25 cellular contexts compared by ENCODE assay signal in the genomic region with DNA sequence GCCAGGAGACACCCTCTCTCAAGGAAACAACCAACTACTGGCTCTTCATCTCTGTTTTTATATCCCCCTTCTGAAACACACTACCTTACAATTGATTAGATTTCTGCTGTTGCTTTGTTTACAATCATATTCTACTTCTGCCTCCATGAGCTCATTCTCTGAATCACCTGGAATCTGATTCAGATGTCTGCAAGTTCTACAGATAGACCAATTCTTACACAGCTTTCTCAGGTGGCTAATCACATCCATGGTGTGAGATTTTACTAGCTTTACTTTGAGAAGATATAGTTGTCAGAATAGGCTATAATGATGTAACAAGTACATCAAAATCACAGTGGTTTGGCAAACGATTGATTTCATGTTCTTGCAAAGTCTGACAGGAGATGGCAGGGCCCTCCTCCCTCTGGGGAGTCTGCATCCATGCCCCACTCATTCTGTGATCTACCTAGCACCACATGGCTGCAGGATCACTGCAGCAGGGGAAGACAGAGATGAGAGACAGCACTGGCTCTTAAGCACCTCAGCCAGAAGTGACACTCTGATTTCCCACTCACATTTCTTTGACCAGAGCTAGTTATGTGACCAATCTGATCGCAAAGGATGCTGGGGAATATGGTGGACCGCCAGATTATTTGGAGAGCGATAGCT.
A peak's percentile ranks its signal among the peaks of the same experiment; 100 is the strongest.
DNase-seq lines count a peak whose midpoint lies in the region; ATAC-seq, FAIRE-seq and TF ChIP-seq lines count a peak whose summit lies in the region.
"Had no signal": no experiment of that assay in that cellular context is flagged by ENCODE, and none has a peak within 500 bp of the region (broad histone marks: within the 10 kb centered on the region; RNA-seq: fewer than 3 reads in every experiment).

No MANE protein-coding gene starts in this region.

- no peak overlapping the region for H3K4me3 ChIP-seq in mammary epithelial cell (replicated peaks in 1 of 3; ENCODE audit: insufficient read depth in 1 of 3, low read depth in 2 of 3, low read length in 3 of 3)
- H3K4me3 ChIP-seq in breast epithelium, result no peak overlapping the region
- H3K4me3 ChIP-seq in bronchial epithelial cell (ENCODE audit: low read depth, low read length), result no peak overlapping the region
- no peak overlapping the region for H3K4me3 ChIP-seq in testis
- H3K4me3 ChIP-seq: BLaER1, gastroesophageal sphincter, lower lobe of right lung, psoas muscle, sigmoid colon, upper lobe of left lung had no signal

- no peak overlapping the region for H3K4me2 ChIP-seq in mammary epithelial cell (ENCODE audit: insufficient read depth, low read depth, low read length)
- H3K4me2 ChIP-seq: BLaER1 had no signal

- TF ChIP-seq CTCF in mammary epithelial cell (conservative IDR thresholded peaks at IDR 0.05 in 1 of 2, IDR thresholded peaks at IDR 0.05 in 1 of 2; ENCODE audit: extremely low read depth in 1 of 2, insufficient read depth in 1 of 2, low read depth in 1 of 2, low read length in 2 of 2) (no peak), breast epithelium (IDR thresholded peaks at IDR 0.05) (no peak), bronchial epithelial cell (IDR thresholded peaks at IDR 0.05; ENCODE audit: insufficient read depth, low read length, severe bottlenecking) (no peak), testis (IDR thresholded peaks at IDR 0.05) (no peak)

- 75% methylated on average over 4 of the region's 4 CpGs for WGBS in mammary epithelial cell (ENCODE audit: low coverage, missing lambda C conversion rate)
- 87 to 93% methylated on average over 4 of the region's 4 CpGs for WGBS in testis, 2 donors

- no peak overlapping the region for H3K27ac Mint-ChIP-seq in stimulated activated effector memory CD8-positive, alpha-beta T cell treated with anti-CD3 and anti-CD28 coated beads, Interleukin-12 subunit alpha, Interleukin-12 subunit beta, amount 100 ng/mL, for 72 hours
- H3K27ac Mint-ChIP-seq: natural killer cell treated with Interleukin-12 subunit alpha and Interleukin-12 subunit beta and Interleukin-15 and Interleukin-18, amount 100 ng/mL, for 72 hours had no signal

- H3K36me3 ChIP-seq in mammary epithelial cell (ENCODE audit: insufficient read depth, low read length), result no peaks in the 10 kb centered on the region
- H3K36me3 ChIP-seq in breast epithelium, result no peaks in the 10 kb centered on the region
- no peaks in the 10 kb centered on the region for H3K36me3 ChIP-seq in bronchial epithelial cell (ENCODE audit: control insufficient read depth, insufficient read depth, low read length)
- H3K36me3 ChIP-seq in testis (ENCODE audit: low read depth, missing control alignments), result no peaks in the 10 kb centered on the region
- H3K36me3 ChIP-seq: BLaER1, gastroesophageal sphincter, lower lobe of right lung, sigmoid colon, upper lobe of left lung had no signal

- peak overlapping the region; percentile 30 for H2AFZ ChIP-seq in mammary epithelial cell (ENCODE audit: low read depth, low read length)

- no peaks in the 10 kb centered on the region for H3K27me3 ChIP-seq in mammary epithelial cell (ENCODE audit: insufficient read depth, low read length)
- no peaks in the 10 kb centered on the region for H3K27me3 ChIP-seq in breast epithelium
- H3K27me3 ChIP-seq in bronchial epithelial cell (ENCODE audit: control insufficient read depth, insufficient read depth, low read length), result no peaks in the 10 kb centered on the region
- no peaks in the 10 kb centered on the region for H3K27me3 ChIP-seq in testis
- H3K27me3 ChIP-seq: BLaER1, gastroesophageal sphincter, sigmoid colon, upper lobe of left lung had no signal

- CTCF ChIA-PET in mammary epithelial cell (lab: Charles Lee; ENCODE audit: low non-redundant PET), result no interaction called here

- H3K27ac ChIP-seq in mammary epithelial cell (ENCODE audit: insufficient read depth, low read depth, low read length) (no peak overlapping the region), breast epithelium (no peak overlapping the region), testis (no peak overlapping the region)
- H3K27ac ChIP-seq: BLaER1, gastroesophageal sphincter, lower lobe of right lung, psoas muscle, sigmoid colon, upper lobe of left lung had no signal

- H3K4me1 ChIP-seq in mammary epithelial cell (ENCODE audit: insufficient read depth, low read length) (no peaks in the 10 kb centered on the region), breast epithelium (no peaks in the 10 kb centered on the region), testis (no peaks in the 10 kb centered on the region)
- H3K4me1 ChIP-seq: gastroesophageal sphincter, psoas muscle, sigmoid colon, upper lobe of left lung had no signal

- TF ChIP-seq POLR2A in breast epithelium (IDR thresholded peaks at IDR 0.05) (no peak), testis (IDR thresholded peaks at IDR 0.05) (no peak)

- intact Hi-C loops in mammary epithelial cell (cut with micrococcal nuclease) (no loop called here), breast epithelium (cut with DNase I; ENCODE audit: low total_unique reads) (no loop called here), testis (cut with DNase I; ENCODE audit: low total_unique reads) (no loop called here)

- peak; percentile 43 for DNase-seq in mammary epithelial cell
- no peak for DNase-seq in breast epithelium (ENCODE audit: low spot score in 2 of 2)
- no peak for DNase-seq in GM18507 (ENCODE audit: extremely low spot score, insufficient read length, low read depth)
- DNase-seq in bronchial epithelial cell (ENCODE audit: low read depth), result peak; percentile 81
- no peak for DNase-seq in stimulated activated effector memory CD8-positive, alpha-beta T cell treated with anti-CD3 and anti-CD28 coated beads, Interleukin-12 subunit alpha, Interleukin-12 subunit beta, amount 100 ng/mL, for 72 hours (ENCODE audit: low spot score in 2 of 2)
- DNase-seq in testis, result no peak
- DNase-seq in NCI-H1105 (lab: John Stamatoyannopoulos, UW), result no peak
- DNase-seq: activated CD4-positive, alpha-beta T cell treated with anti-CD3 and anti-CD28 coated beads for 1 hour; amygdala; Kasumi-1; lower lobe of right lung; NCI-H1436; NCI-H2081; NCI-H2227 treated with DMSO at 0.1 percent for 48 hours; NCI-H526 treated with DMSO at 0.1 percent for 48 hours; NK-92 treated with Interleukin-12 subunit alpha and Interleukin-12 subunit beta, amount 100 ng/mL, for 24 hours; psoas muscle; Right ventricle myocardium superior; sigmoid colon; stimulated activated CD4-positive, alpha-beta T cell treated with anti-CD3 and anti-CD28 coated beads, Interleukin-12 subunit alpha, Interleukin-12 subunit beta, amount 100 ng/mL, for 4 hours; stimulated activated CD4-positive, alpha-beta T cell treated with anti-CD3 and anti-CD28 coated beads, Interleukin-4, amount 100 ng/mL, for 1 hour; upper lobe of left lung had no signal

- peaks cover 14% of the 10 kb centered on the region for H3K4me1 Mint-ChIP-seq in stimulated activated effector memory CD8-positive, alpha-beta T cell treated with anti-CD3 and anti-CD28 coated beads, Interleukin-12 subunit alpha, Interleukin-12 subunit beta, amount 100 ng/mL, for 72 hours

- FAIRE-seq in GM18507 (lab: Jason Lieb, UNC) (peak; percentile 9), bronchial epithelial cell (lab: Jason Lieb, UNC) (no peak)

- H3K9me3 ChIP-seq in mammary epithelial cell (replicated peaks; ENCODE audit: insufficient read depth, low read length), result no peaks in the 10 kb centered on the region
- no peaks in the 10 kb centered on the region for H3K9me3 ChIP-seq in breast epithelium
- no peaks in the 10 kb centered on the region for H3K9me3 ChIP-seq in testis
- H3K9me3 ChIP-seq: gastroesophageal sphincter, lower lobe of right lung, psoas muscle, sigmoid colon, upper lobe of left lung had no signal

- dilution Hi-C loops in mammary epithelial cell (cut with HindIII; ENCODE audit: low sequenced_read_pairs), result no loop called here

- no peak overlapping the region for H3K4me3 Mint-ChIP-seq in stimulated activated effector memory CD8-positive, alpha-beta T cell treated with anti-CD3 and anti-CD28 coated beads, Interleukin-12 subunit alpha, Interleukin-12 subunit beta, amount 100 ng/mL, for 72 hours
- H3K4me3 Mint-ChIP-seq: natural killer cell treated with Interleukin-12 subunit alpha and Interleukin-12 subunit beta and Interleukin-15 and Interleukin-18, amount 100 ng/mL, for 72 hours had no signal

- H3K9ac ChIP-seq in mammary epithelial cell (ENCODE audit: insufficient read depth, low read length), result no peak overlapping the region
- H3K9ac ChIP-seq: BLaER1 had no signal

- H3K9me3 Mint-ChIP-seq in stimulated activated effector memory CD8-positive, alpha-beta T cell treated with anti-CD3 and anti-CD28 coated beads, Interleukin-12 subunit alpha, Interleukin-12 subunit beta, amount 100 ng/mL, for 72 hours, result peaks cover 3% of the 10 kb centered on the region
- H3K9me3 Mint-ChIP-seq: natural killer cell treated with Interleukin-12 subunit alpha and Interleukin-12 subunit beta and Interleukin-15 and Interleukin-18, amount 100 ng/mL, for 72 hours had no signal

- in situ Hi-C loops in mammary epithelial cell (cut with MboI; ENCODE audit: low sequenced_read_pairs in 2 of 2), result no loop called here

- no TSS peak for BruUV-seq in mammary epithelial cell (replicated peaks; lab: Mats Ljungman, UMichigan)

- no peaks in the 10 kb centered on the region for H3K36me3 Mint-ChIP-seq in stimulated activated effector memory CD8-positive, alpha-beta T cell treated with anti-CD3 and anti-CD28 coated beads, Interleukin-12 subunit alpha, Interleukin-12 subunit beta, amount 100 ng/mL, for 72 hours
- H3K36me3 Mint-ChIP-seq: natural killer cell treated with Interleukin-12 subunit alpha and Interleukin-12 subunit beta and Interleukin-15 and Interleukin-18, amount 100 ng/mL, for 72 hours had no signal

- ATAC-seq in stimulated activated effector memory CD8-positive, alpha-beta T cell treated with anti-CD3 and anti-CD28 coated beads, Interleukin-12 subunit alpha, Interleukin-12 subunit beta, amount 100 ng/mL, for 72 hours, result peak; percentile 83
- ATAC-seq: gastroesophageal sphincter; lower lobe of right lung; natural killer cell treated with Interleukin-12 subunit alpha and Interleukin-12 subunit beta and Interleukin-15 and Interleukin-18, amount 100 ng/mL, for 72 hours; psoas muscle had no signal

- no peaks in the 10 kb centered on the region for H3K79me2 ChIP-seq in mammary epithelial cell (ENCODE audit: insufficient read depth, low read length)

- H4K20me1 ChIP-seq in mammary epithelial cell (ENCODE audit: insufficient read depth, low read length), result no peaks in the 10 kb centered on the region
- H4K20me1 ChIP-seq: BLaER1 had no signal

Comparison
In these comparisons a context has a peak if more than half of its experiments do, and no peak if none do; other contexts are left out.
1. DNase-seq: peak in mammary epithelial cell (single experiment) and bronchial epithelial cell (single experiment); none in breast epithelium (0 of 2), GM18507 (single experiment), stimulated activated effector memory CD8-positive, alpha-beta T cell treated with anti-CD3 and anti-CD28 coated beads, Interleukin-12 subunit alpha, Interleukin-12 subunit beta, amount 100 ng/mL, for 72 hours (0 of 2), testis (single experiment) and NCI-H1105 (single experiment).